In the genomic region with DNA sequence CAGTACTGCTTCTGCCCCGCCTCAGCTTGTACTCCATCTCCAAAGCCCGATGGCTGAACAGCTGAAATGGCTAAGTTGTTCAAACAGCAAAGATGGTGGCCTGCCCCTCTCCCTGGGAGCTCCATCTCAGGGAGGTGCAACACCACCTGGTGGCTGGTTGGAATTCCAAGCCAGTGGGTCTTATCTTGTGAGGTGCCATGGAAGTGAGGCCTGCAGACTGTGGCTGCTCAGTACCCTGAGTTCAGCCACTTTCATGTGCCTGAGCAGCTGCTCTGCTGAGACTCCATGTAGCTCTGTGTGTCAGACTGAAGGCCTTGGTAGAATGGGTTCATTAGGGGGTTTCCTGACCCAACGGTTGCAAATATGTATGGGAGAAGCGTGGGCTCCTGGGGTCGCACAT, we compare ENCODE assay signal across 2 cellular contexts.
TF ChIP-seq lines count a peak whose summit lies in the region.

No MANE protein-coding gene starts in this region.

TF ChIP-seq in IMR-90, 13 proteins besides CTCF, POLR2A, EP300 and RAD21 (continued from another document):
- no peak for TF ChIP-seq RFX5 (IDR thresholded peaks at IDR 0.05; ENCODE audit: low read depth, low read length)
- TF ChIP-seq, protein P1, sequence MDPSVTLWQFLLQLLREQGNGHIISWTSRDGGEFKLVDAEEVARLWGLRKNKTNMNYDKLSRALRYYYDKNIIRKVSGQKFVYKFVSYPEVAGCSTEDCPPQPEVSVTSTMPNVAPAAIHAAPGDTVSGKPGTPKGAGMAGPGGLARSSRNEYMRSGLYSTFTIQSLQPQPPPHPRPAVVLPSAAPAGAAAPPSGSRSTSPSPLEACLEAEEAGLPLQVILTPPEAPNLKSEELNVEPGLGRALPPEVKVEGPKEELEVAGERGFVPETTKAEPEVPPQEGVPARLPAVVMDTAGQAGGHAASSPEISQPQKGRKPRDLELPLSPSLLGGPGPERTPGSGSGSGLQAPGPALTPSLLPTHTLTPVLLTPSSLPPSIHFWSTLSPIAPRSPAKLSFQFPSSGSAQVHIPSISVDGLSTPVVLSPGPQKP (IDR thresholded peaks at IDR 0.05; ENCODE audit: borderline replicate concordance, low read depth, low read length), result no peak

TF ChIP-seq in K562, 482 proteins besides CTCF, POLR2A, EP300 and RAD21 (continued from another document):
- TF ChIP-seq, protein P2, sequence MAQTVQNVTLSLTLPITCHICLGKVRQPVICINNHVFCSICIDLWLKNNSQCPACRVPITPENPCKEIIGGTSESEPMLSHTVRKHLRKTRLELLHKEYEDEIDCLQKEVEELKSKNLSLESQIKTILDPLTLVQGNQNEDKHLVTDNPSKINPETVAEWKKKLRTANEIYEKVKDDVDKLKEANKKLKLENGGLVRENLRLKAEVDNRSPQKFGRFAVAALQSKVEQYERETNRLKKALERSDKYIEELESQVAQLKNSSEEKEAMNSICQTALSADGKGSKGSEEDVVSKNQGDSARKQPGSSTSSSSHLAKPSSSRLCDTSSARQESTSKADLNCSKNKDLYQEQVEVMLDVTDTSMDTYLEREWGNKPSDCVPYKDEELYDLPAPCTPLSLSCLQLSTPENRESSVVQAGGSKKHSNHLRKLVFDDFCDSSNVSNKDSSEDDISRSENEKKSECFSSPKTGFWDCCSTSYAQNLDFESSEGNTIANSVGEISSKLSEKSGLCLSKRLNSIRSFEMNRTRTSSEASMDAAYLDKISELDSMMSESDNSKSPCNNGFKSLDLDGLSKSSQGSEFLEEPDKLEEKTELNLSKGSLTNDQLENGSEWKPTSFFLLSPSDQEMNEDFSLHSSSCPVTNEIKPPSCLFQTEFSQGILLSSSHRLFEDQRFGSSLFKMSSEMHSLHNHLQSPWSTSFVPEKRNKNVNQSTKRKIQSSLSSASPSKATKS (CRISPR knock-in tag; IDR thresholded peaks at IDR 0.05), result no peak
- TF ChIP-seq ZBTB8A (IDR thresholded peaks at IDR 0.05; ENCODE audit: partially characterized antibody), result no peak
- peak in 1 of 3 experiments; percentile 58 for TF ChIP-seq YY1 (IDR thresholded peaks at IDR 0.05; ENCODE audit: borderline replicate concordance in 1 of 3, control insufficient read depth in 1 of 3, extremely low read depth in 1 of 3, insufficient read depth in 3 of 3, insufficient read length in 1 of 3, insufficient replicate concordance in 2 of 3, low read depth in 1 of 3, low read length in 2 of 3)
